In the genomic region with DNA sequence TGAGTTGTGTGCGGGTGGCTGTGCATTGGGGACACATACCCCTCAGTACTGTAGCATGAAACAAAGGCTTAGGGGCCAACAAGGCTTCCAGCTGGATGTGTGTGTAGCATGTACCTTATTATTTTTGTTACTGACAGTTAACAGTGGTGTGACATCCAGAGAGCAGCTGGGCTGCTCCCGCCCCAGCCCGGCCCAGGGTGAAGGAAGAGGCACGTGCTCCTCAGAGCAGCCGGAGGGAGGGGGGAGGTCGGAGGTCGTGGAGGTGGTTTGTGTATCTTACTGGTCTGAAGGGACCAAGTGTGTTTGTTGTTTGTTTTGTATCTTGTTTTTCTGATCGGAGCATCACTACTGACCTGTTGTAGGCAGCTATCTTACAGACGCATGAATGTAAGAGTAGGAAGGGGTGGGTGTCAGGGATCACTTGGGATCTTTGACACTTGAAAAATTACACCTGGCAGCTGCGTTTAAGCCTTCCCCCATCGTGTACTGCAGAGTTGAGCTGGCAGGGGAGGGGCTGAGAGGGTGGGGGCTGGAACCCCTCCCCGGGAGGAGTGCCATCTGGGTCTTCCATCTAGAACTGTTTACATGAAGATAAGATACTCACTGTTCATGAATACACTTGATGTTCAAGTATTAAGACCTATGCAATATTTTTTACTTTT, we compare ENCODE assay signal across 8 cellular contexts. TPM values are rescaled to one million over a fixed set of nuclear protein-coding genes. Genes with fewer than 3 reads are reported as not detected.
A peak's percentile ranks its signal among the peaks of the same experiment; 100 is the strongest.
DNase-seq lines count a peak whose midpoint lies in the region; ATAC-seq and TF ChIP-seq lines count a peak whose summit lies in the region.

No MANE protein-coding gene starts in this region.

- POLR2A ChIA-PET in PC-9 (lab: Charles Lee; ENCODE audit: unreplicated experiment): interaction anchor here (0.6 to 1.1 kb wide), 5 partner anchors 9 to 195 kb away, joined by 3 to 6 read pairs (median 5); no protein-coding TSS in a partner anchor
- POLR2A ChIA-PET in naive thymus-derived CD4-positive, alpha-beta T cell (lab: Charles Lee): interaction anchor here (0.6 to 10.1 kb wide), 23 partner anchors 8 to 474 kb away, joined by 3 to 219 read pairs (median 10); a partner anchor contains a TSS

- H3K4me2 ChIP-seq in PC-9: peak overlapping the region; percentile 87

- no peaks in the 10 kb centered on the region for H3K27me3 ChIP-seq in HAP-1 (ENCODE audit: low read depth)
- no peaks in the 10 kb centered on the region for H3K27me3 ChIP-seq in PC-9 (ENCODE audit: insufficient read depth, low read depth)
- no peaks in the 10 kb centered on the region for H3K27me3 ChIP-seq in dorsolateral prefrontal cortex
- H3K27me3 ChIP-seq in naive thymus-derived CD4-positive, alpha-beta T cell (ENCODE audit: control insufficient read depth in 2 of 2, insufficient read depth in 2 of 2, low read length in 2 of 2): no peaks in the 10 kb centered on the region

- in situ Hi-C loops in HAP-1 (cut with MboI; ENCODE audit: low sequenced_read_pairs): no loop called here

- BruUV-seq in PC-9 (replicated peaks; lab: Mats Ljungman, UMichigan): no TSS peak

- H3K9me3 ChIP-seq in HAP-1 (no peaks in the 10 kb centered on the region), PC-9 (ENCODE audit: insufficient read depth, low read depth) (no peaks in the 10 kb centered on the region)
- no peaks in the 10 kb centered on the region for H3K9me3 ChIP-seq in naive thymus-derived CD4-positive, alpha-beta T cell (ENCODE audit: control insufficient read depth in 2 of 3, low read length in 3 of 3)

- H3K27ac ChIP-seq in PC-9 (peak overlapping the region; percentile 83), dorsolateral prefrontal cortex (peak overlapping the region; percentile 65 to 100 (median 100))
- peak overlapping the region; percentile 96 for H3K27ac ChIP-seq in naive thymus-derived CD4-positive, alpha-beta T cell (ENCODE audit: low read depth, low read length)

- H4K20me1 ChIP-seq in PC-9 (ENCODE audit: insufficient read depth): peaks cover 22% of the 10 kb centered on the region

- no peaks in the 10 kb centered on the region for H3K27me3 Mint-ChIP-seq in naive thymus-derived CD4-positive, alpha-beta T cell

- peak overlapping the region; percentile 72 for H3K4me3 ChIP-seq in HAP-1
- H3K4me3 ChIP-seq in PC-9: peak overlapping the region; percentile 88
- peak overlapping the region; percentile 69 to 100 (median 93) for H3K4me3 ChIP-seq in dorsolateral prefrontal cortex
- H3K4me3 ChIP-seq in naive thymus-derived CD4-positive, alpha-beta T cell (ENCODE audit: low read length): peak overlapping the region; percentile 95

- peaks cover 82% of the 10 kb centered on the region for H3F3A ChIP-seq in PC-9 (ENCODE audit: insufficient read depth, low read depth)

- no peaks in the 10 kb centered on the region for H3K9me2 ChIP-seq in PC-9 (ENCODE audit: insufficient read depth)

- H2AFZ ChIP-seq in PC-9: no peak overlapping the region

- H3K36me3 ChIP-seq in HAP-1 (replicated peaks): peaks cover 19% of the 10 kb centered on the region
- peaks cover 25% of the 10 kb centered on the region for H3K36me3 ChIP-seq in PC-9 (ENCODE audit: low read depth)
- peaks cover 0 to 34% (median 11%) of the 10 kb centered on the region in 3 experiments for H3K36me3 ChIP-seq in naive thymus-derived CD4-positive, alpha-beta T cell (ENCODE audit: control insufficient read depth in 2 of 3, insufficient read depth in 3 of 3, low read length in 3 of 3)

- peak overlapping the region; percentile 97 to 100 (median 99) for H3K4me3 Mint-ChIP-seq in naive thymus-derived CD4-positive, alpha-beta T cell

- intact Hi-C loops in PC-9 (cut with micrococcal nuclease; ENCODE audit: unreplicated experiment) (no loop called here), dorsolateral prefrontal cortex (cut with DNase I) (loop anchor here (2.0 kb wide), 3 partner anchors 41 to 53 kb away; no protein-coding TSS in a partner anchor)
- intact Hi-C loops in naive thymus-derived CD4-positive, alpha-beta T cell (cut with micrococcal nuclease): loop anchor here in 1 of 2 donors (1.0 to 2.0 kb wide), 2 partner anchors 10 to 227 kb away; no protein-coding TSS in a partner anchor

- DNase-seq in HAP-1 (ENCODE audit: low spot score in 2 of 2): no peak
- DNase-seq in PC-9: no peak
- no peak for DNase-seq in dorsolateral prefrontal cortex
- peak in 3 of 9 donors; percentile 41 to 52 (median 42) for DNase-seq in naive thymus-derived CD4-positive, alpha-beta T cell
- no peak for DNase-seq in KG1 (lab: John Stamatoyannopoulos, UW)
- no peak for DNase-seq in NCI-H1694 treated with DMSO at 0.1 percent for 48 hours (lab: John Stamatoyannopoulos, UW)
- DNase-seq in superior temporal gyrus (ENCODE audit: extremely low spot score): no peak

- CTCF ChIA-PET in PC-9 (lab: Charles Lee): interaction anchor here (0.5 to 1.6 kb wide), 8 partner anchors 12 to 1545 kb away, joined by 3 to 9 read pairs (median 4); no protein-coding TSS in a partner anchor
- CTCF ChIA-PET in naive thymus-derived CD4-positive, alpha-beta T cell (lab: Charles Lee): interaction anchor here (0.6 to 6.4 kb wide), 27 partner anchors 9 to 227 kb away, joined by 3 to 69 read pairs (median 7); a partner anchor contains a TSS

- peaks cover 34% of the 10 kb centered on the region for H3K79me2 ChIP-seq in PC-9 (ENCODE audit: low read depth)

- H3K4me1 ChIP-seq in HAP-1 (peaks cover 30% of the 10 kb centered on the region), PC-9 (replicated peaks; ENCODE audit: insufficient read depth) (peaks cover 45% of the 10 kb centered on the region)
- peaks cover 9 to 20% of the 10 kb centered on the region in 2 donors for H3K4me1 ChIP-seq in naive thymus-derived CD4-positive, alpha-beta T cell (ENCODE audit: control insufficient read depth in 2 of 2, insufficient read depth in 2 of 2, low read length in 2 of 2)

- H3K9me3 Mint-ChIP-seq in naive thymus-derived CD4-positive, alpha-beta T cell: peaks cover 0 to 2% (median 0%) of the 10 kb centered on the region in 11 donors

- peaks cover 32 to 69% (median 62%) of the 10 kb centered on the region in 7 donors for H3K4me1 Mint-ChIP-seq in naive thymus-derived CD4-positive, alpha-beta T cell

- peak overlapping the region; percentile 93 to 98 (median 95) for H3K27ac Mint-ChIP-seq in naive thymus-derived CD4-positive, alpha-beta T cell

- H3K36me3 Mint-ChIP-seq in naive thymus-derived CD4-positive, alpha-beta T cell: peaks cover 14 to 31% (median 22%) of the 10 kb centered on the region in 5 donors

- ATAC-seq in naive thymus-derived CD4-positive, alpha-beta T cell: no peak
- ATAC-seq in GM19035 (IDR thresholded peaks at IDR 0.05; ENCODE audit: unreplicated experiment): no peak

- no peak for TF ChIP-seq CTCF in PC-9 (conservative IDR thresholded peaks at IDR 0.05)
- TF ChIP-seq CTCF in dorsolateral prefrontal cortex (IDR thresholded peaks at IDR 0.05 in 54 of 56, conservative IDR thresholded peaks at IDR 0.05 in 2 of 56; ENCODE audit: low read depth in 1 of 56, partially characterized antibody in 56 of 56): no peak

RNA-seq across cellular contexts. Expression of a gene that starts 1.8 kb away (rescaled TPM):
- total RNA-seq in PC-9 (2021): 178 and 212 TPM in 2 replicates
- total RNA-seq in dorsolateral prefrontal cortex: 100 to 1,000 TPM in 73 of 120 experiments, 10 to 100 TPM in 47; 33.5 to 407 (median 111) TPM
- 100 to 1,000 TPM in 3 of 5 experiments, 10 to 100 TPM in 2; 25.4 to 335 (median 135) TPM for total RNA-seq in naive thymus-derived CD4-positive, alpha-beta T cell
- 100 to 1,000 TPM in 1 of 2 donors, 10 to 100 TPM in 1; 80.4 to 219 TPM for polyA plus RNA-seq in naive thymus-derived CD4-positive, alpha-beta T cell

RNA-seq across cellular contexts. Expression of a gene that starts 59.4 kb away (rescaled TPM):
- total RNA-seq in PC-9 (2021) (108 and 129 TPM in 2 replicates), dorsolateral prefrontal cortex (10 to 100 TPM; 22.8 to 68.2 (median 40.7) TPM)
- total RNA-seq in naive thymus-derived CD4-positive, alpha-beta T cell: 10 to 100 TPM; 19.4 to 33.1 (median 24.2) TPM
- 10 to 100 TPM; 25.2 to 27.1 TPM for polyA plus RNA-seq in naive thymus-derived CD4-positive, alpha-beta T cell

RNA-seq across cellular contexts. Expression of a gene that starts 59.7 kb away (rescaled TPM):
- 142 and 171 TPM in 2 replicates for total RNA-seq in PC-9 (2021)
- total RNA-seq in dorsolateral prefrontal cortex: 10 to 100 TPM; 27.8 to 74.8 (median 40.9) TPM
- 100 to 1,000 TPM in 3 of 5 experiments, 10 to 100 TPM in 2; 85.5 to 131 (median 105) TPM for total RNA-seq in naive thymus-derived CD4-positive, alpha-beta T cell
- 100 to 1,000 TPM; 318 to 445 TPM for polyA plus RNA-seq in naive thymus-derived CD4-positive, alpha-beta T cell
